In genomic region chr6:90168693-90169131, GRCh38 we compare ENCODE assay signal across 13 cellular contexts.
A peak's percentile ranks its signal among the peaks of the same experiment; 100 is the strongest.
DNase-seq lines count a peak whose midpoint lies in the region; ATAC-seq and TF ChIP-seq lines count a peak whose summit lies in the region.
"Had no signal": no experiment of that assay in that cellular context is flagged by ENCODE, and none has a peak within 500 bp of the region (broad histone marks: within the 10 kb centered on the region; RNA-seq: fewer than 3 reads in every experiment).

No MANE protein-coding gene starts in this region.

- DNase-seq in HCT116 (ENCODE audit: low read depth, low spot score) = no peak
- DNase-seq in activated B cell treated with CpG ODN at 0.5 μM for 24 hours = no peak
- no peak for DNase-seq in DMS 273 treated with DMSO at 0.1 percent for 48 hours (lab: John Stamatoyannopoulos, UW)
- DNase-seq: aorta, DMS79 treated with DMSO at 0.1 percent for 48 hours, KBM-7, NCI-H2081 treated with DMSO at 0.1 percent for 48 hours, right lobe of liver had no signal

- H3K27ac ChIP-seq in HCT116 (ENCODE audit: low read depth, low read length) (no peak overlapping the region), gastroesophageal sphincter (no peak overlapping the region), skeletal muscle tissue (ENCODE audit: low read depth, low read length) (peak overlapping the region; percentile 71)
- H3K27ac ChIP-seq: right lobe of liver had no signal

- POLR2A ChIA-PET in HCT116 (lab: Charles Lee) (no interaction called here), activated B cell treated with CpG ODN at 0.5 μM for 24 hours (lab: Charles Lee) (interaction anchor here (0.8 to 1.3 kb wide), 2 partner anchors 9 to 11 kb away, joined by 3 read pairs; no protein-coding TSS in a partner anchor)

- H3K36me3 Mint-ChIP-seq in activated B cell treated with CpG ODN at 0.5 μM for 24 hours (ENCODE audit: low read depth) = peaks cover 27% of the 10 kb centered on the region

- no peak overlapping the region for H3K4me3 ChIP-seq in HCT116 (replicated peaks in 1 of 2; ENCODE audit: low read depth in 1 of 2, low read length in 2 of 2)
- no peak overlapping the region for H3K4me3 ChIP-seq in gastroesophageal sphincter
- no peak overlapping the region for H3K4me3 ChIP-seq in skeletal muscle tissue (ENCODE audit: low read length in 3 of 3)
- H3K4me3 ChIP-seq: right lobe of liver had no signal

- TF ChIP-seq EP300 in gastroesophageal sphincter (IDR thresholded peaks at IDR 0.05) = no peak

- TF ChIP-seq RAD21 in HCT116 (IDR thresholded peaks at IDR 0.05; ENCODE audit: low read depth) = no peak

- no peak for TF ChIP-seq POLR2A in HCT116 (IDR thresholded peaks at IDR 0.05; ENCODE audit: borderline replicate concordance, extremely low read depth, insufficient read depth, insufficient read length)
- no peak for TF ChIP-seq POLR2A in gastroesophageal sphincter (IDR thresholded peaks at IDR 0.05)

- H3K4me1 ChIP-seq in HCT116 (ENCODE audit: control insufficient read depth in 1 of 2, insufficient read depth in 2 of 2, low read length in 2 of 2) = peaks cover 0 to 10% of the 10 kb centered on the region in 2 experiments; a peak in 1 of 4 replicates
- peaks cover 0 to 18% (median 12%) of the 10 kb centered on the region in 3 donors for H3K4me1 ChIP-seq in gastroesophageal sphincter
- H3K4me1 ChIP-seq in skeletal muscle tissue (ENCODE audit: control insufficient read depth in 3 of 3, insufficient read depth in 3 of 3, low read length in 3 of 3) = peaks cover 8 to 17% (median 15%) of the 10 kb centered on the region in 3 donors

- H3K36me3 ChIP-seq in HCT116 (ENCODE audit: control insufficient read depth in 1 of 2, insufficient read depth in 2 of 2, low read length in 2 of 2) (no peaks in the 10 kb centered on the region), gastroesophageal sphincter (no peaks in the 10 kb centered on the region), skeletal muscle tissue (ENCODE audit: control insufficient read depth in 3 of 3, insufficient read depth in 3 of 3, low read length in 3 of 3) (no peaks in the 10 kb centered on the region)
- H3K36me3 ChIP-seq: right lobe of liver had no signal

- RAD21 ChIA-PET in HCT116 (lab: Charles Lee; ENCODE audit: low non-redundant PET in 1 of 2, low total read pairs in 2 of 2, uncharacterized antibody in 2 of 2, unreplicated experiment in 2 of 2) = no interaction called here

- ATAC-seq in HCT116 (no peak), activated B cell treated with CpG ODN at 0.5 μM for 24 hours (ENCODE audit: low read depth) (no peak), gastroesophageal sphincter (peak; percentile 63), GM21381 (IDR thresholded peaks at IDR 0.05; ENCODE audit: unreplicated experiment) (no peak), GM18909 (IDR thresholded peaks at IDR 0.05; ENCODE audit: poor library complexity, unreplicated experiment) (no peak)

- 18 to 39% methylated on average over 4 of the region's 4 CpGs for WGBS in gastroesophageal sphincter (ENCODE audit: low coverage in 1 of 2), 2 donors

- H3K9me2 ChIP-seq in HCT116 (ENCODE audit: insufficient read depth) = no peaks in the 10 kb centered on the region

- peaks cover 73% of the 10 kb centered on the region for H3K4me1 Mint-ChIP-seq in activated B cell treated with CpG ODN at 0.5 μM for 24 hours

- H3K27me3 Mint-ChIP-seq in activated B cell treated with CpG ODN at 0.5 μM for 24 hours = no peaks in the 10 kb centered on the region
- H3K27me3 Mint-ChIP-seq: memory B cell had no signal

- H4K20me1 ChIP-seq in HCT116 (ENCODE audit: insufficient read depth) = no peaks in the 10 kb centered on the region

- peak overlapping the region; percentile 12 for H3K27ac Mint-ChIP-seq in activated B cell treated with CpG ODN at 0.5 μM for 24 hours

- H3K9ac ChIP-seq in HCT116 (ENCODE audit: low read length) (no peak overlapping the region), skeletal muscle tissue (ENCODE audit: low read depth in 1 of 3, low read length in 3 of 3) (no peak overlapping the region)

- TF ChIP-seq CTCF in HCT116 (IDR thresholded peaks at IDR 0.05 in 2 of 3, conservative IDR thresholded peaks at IDR 0.05 in 1 of 3; ENCODE audit: borderline replicate concordance in 1 of 3, insufficient read depth in 1 of 3, low read depth in 2 of 3, low read length in 2 of 3) = no peak
- TF ChIP-seq CTCF in activated B cell treated with CpG ODN at 0.5 μM for 24 hours (IDR thresholded peaks at IDR 0.05) = no peak
- no peak for TF ChIP-seq CTCF in gastroesophageal sphincter (IDR thresholded peaks at IDR 0.05)

- no peaks in the 10 kb centered on the region for H3K9me3 Mint-ChIP-seq in activated B cell treated with CpG ODN at 0.5 μM for 24 hours
- H3K9me3 Mint-ChIP-seq: memory B cell had no signal

- no peak overlapping the region for H3K4me2 ChIP-seq in HCT116 (ENCODE audit: low read length)

- H3K4me3 Mint-ChIP-seq in activated B cell treated with CpG ODN at 0.5 μM for 24 hours = no peak overlapping the region
- H3K4me3 Mint-ChIP-seq: memory B cell had no signal

- H3K9me3 ChIP-seq in HCT116 (ENCODE audit: control insufficient read depth in 1 of 2, insufficient read depth in 1 of 2, low read depth in 1 of 2, low read length in 2 of 2) (no peaks in the 10 kb centered on the region), gastroesophageal sphincter (no peaks in the 10 kb centered on the region), skeletal muscle tissue (ENCODE audit: control insufficient read depth in 3 of 3, low read length in 3 of 3) (no peaks in the 10 kb centered on the region)
- H3K9me3 ChIP-seq: right lobe of liver had no signal

- BruUV-seq in HCT116 (replicated peaks; lab: Mats Ljungman, UMichigan) = no TSS peak

- no peak overlapping the region for H2AFZ ChIP-seq in HCT116 (ENCODE audit: low read depth, low read length, poor library complexity, severe bottlenecking)

- intact Hi-C loops in HCT116 (cut with micrococcal nuclease) (no loop called here), activated B cell treated with CpG ODN at 0.5 μM for 24 hours (cut with micrococcal nuclease) (loop anchor here (1.0 to 2.0 kb wide), 2 partner anchors 8 to 22 kb away; no protein-coding TSS in a partner anchor)

- no peaks in the 10 kb centered on the region for H3K79me2 ChIP-seq in HCT116 (ENCODE audit: insufficient read depth, low read length)

- CTCF ChIA-PET in HCT116 (lab: Charles Lee) (no interaction called here), activated B cell treated with CpG ODN at 0.5 μM for 24 hours (lab: Charles Lee) (interaction anchor here (1.3 to 1.6 kb wide), 5 partner anchors 10 to 311 kb away, joined by 3 to 13 read pairs (median 4); no protein-coding TSS in a partner anchor)

- H3K27me3 ChIP-seq in HCT116 (ENCODE audit: insufficient read depth, low read length) = no peaks in the 10 kb centered on the region
- H3K27me3 ChIP-seq in gastroesophageal sphincter = no peaks in the 10 kb centered on the region
- H3K27me3 ChIP-seq in skeletal muscle tissue (ENCODE audit: control insufficient read depth in 3 of 3, insufficient read depth in 3 of 3, low read length in 3 of 3) = no peaks in the 10 kb centered on the region
- H3K27me3 ChIP-seq: right lobe of liver had no signal

TF ChIP-seq in HCT116, 20 proteins besides CTCF, POLR2A, EP300 and RAD21 (continues in another document):
- TF ChIP-seq SIN3A (IDR thresholded peaks at IDR 0.05; ENCODE audit: low read depth) (no peak), FOSL1 (IDR thresholded peaks at IDR 0.05; ENCODE audit: low read depth) (0 out of 2 replicates have a peak, but pooled peaks have one; percentile 19), CBX3 (IDR thresholded peaks at IDR 0.05; ENCODE audit: low read depth) (no peak), EGR1 (IDR thresholded peaks at IDR 0.05; ENCODE audit: low read depth) (no peak), EZH2phosphoT487 (IDR thresholded peaks at IDR 0.05; ENCODE audit: borderline replicate concordance) (no peak), POLR2AphosphoS5 (IDR thresholded peaks at IDR 0.05; ENCODE audit: low read depth, low read length) (no peak), CEBPB (IDR thresholded peaks at IDR 0.05; ENCODE audit: low read depth) (no peak), SP1 (IDR thresholded peaks at IDR 0.05; ENCODE audit: low read depth) (no peak), MAX (IDR thresholded peaks at IDR 0.05) (no peak), TCF7L2 (IDR thresholded peaks at IDR 0.05; ENCODE audit: borderline replicate concordance, extremely low read depth, insufficient read depth, insufficient read length) (no peak), SRF (IDR thresholded peaks at IDR 0.05; ENCODE audit: low read depth) (no peak), REST (IDR thresholded peaks at IDR 0.05; ENCODE audit: low read depth) (no peak)
